Comparison of ENCODE assay signal across 9 cellular contexts in the genomic region with DNA sequence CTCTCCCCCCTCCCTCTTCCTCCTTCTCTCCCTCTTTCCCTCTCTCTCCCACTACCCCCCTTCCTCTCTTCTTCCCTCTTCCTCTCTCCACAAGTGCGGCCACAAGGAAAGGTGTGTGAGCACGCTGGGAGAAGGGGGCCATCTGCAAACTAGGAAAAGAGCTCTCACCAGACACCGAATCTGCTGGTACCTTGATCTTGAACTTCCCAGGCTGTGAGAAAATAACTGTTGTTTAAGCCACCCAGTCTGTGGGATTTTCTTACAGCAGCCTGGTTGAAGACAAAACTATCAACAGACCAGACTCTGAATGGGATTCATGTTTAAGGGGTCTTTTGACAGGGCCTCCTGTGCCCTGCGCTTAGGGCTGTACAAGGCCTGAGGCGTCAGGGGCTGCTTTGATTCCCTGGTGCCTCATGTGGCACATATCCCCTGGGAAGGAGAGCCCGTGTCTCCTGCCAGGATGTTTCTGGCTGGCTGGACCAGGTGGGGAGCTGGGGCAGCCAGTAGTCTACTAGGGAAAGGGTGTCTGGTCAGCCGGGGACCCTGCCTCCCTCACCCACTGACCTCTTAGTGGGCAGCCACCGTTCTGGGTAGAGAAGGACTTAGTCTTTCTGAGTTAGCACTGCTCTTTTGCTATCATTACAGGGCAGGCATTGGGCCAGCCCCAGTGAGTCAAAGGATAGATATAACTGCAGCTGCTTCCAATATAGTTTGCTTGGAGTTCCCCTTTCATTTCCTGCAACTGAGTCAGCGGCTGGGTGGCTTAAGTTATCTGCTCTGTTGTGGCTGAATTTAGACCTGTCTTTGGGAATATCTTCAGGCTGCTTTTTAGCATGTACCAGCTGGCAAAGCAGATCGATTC. TPM values are rescaled to one million over a fixed set of nuclear protein-coding genes. Genes with fewer than 3 reads are reported as not detected.
DNase-seq lines count a peak whose midpoint lies in the region; ATAC-seq, FAIRE-seq and TF ChIP-seq lines count a peak whose summit lies in the region.
"Had no signal": no experiment of that assay in that cellular context is flagged by ENCODE, and none has a peak within 500 bp of the region (broad histone marks: within the 10 kb centered on the region; RNA-seq: fewer than 3 reads in every experiment).

No MANE protein-coding gene starts in this region.

- TF ChIP-seq RAD21 in A549 (conservative IDR thresholded peaks at IDR 0.05 in 1 of 2, IDR thresholded peaks at IDR 0.05 in 1 of 2) = no peak

- no peaks in the 10 kb centered on the region for H3K27me3 Mint-ChIP-seq in stimulated activated naive CD8-positive, alpha-beta T cell treated with anti-CD3 and anti-CD28 coated beads, Interleukin-15, amount 100 ng/mL, for 72 hours
- H3K27me3 Mint-ChIP-seq: central memory CD8-positive, alpha-beta T cell had no signal

- no peak for TF ChIP-seq EP300 in A549 (IDR thresholded peaks at IDR 0.05)

- 30% methylated on average over 6 of the region's 10 CpGs for WGBS in A549 (ENCODE audit: missing lambda C conversion rate)
- WGBS in right lobe of liver (ENCODE audit: insufficient coverage, low coverage, low lambda C conversion rate, missing lambda C conversion rate) = 63% methylated on average over 4 of the region's 10 CpGs

- H3K9me3 Mint-ChIP-seq in stimulated activated naive CD8-positive, alpha-beta T cell treated with anti-CD3 and anti-CD28 coated beads, Interleukin-15, amount 100 ng/mL, for 72 hours = peaks cover 0 to 7% of the 10 kb centered on the region in 2 donors
- H3K9me3 Mint-ChIP-seq: central memory CD8-positive, alpha-beta T cell had no signal

- H3K9me3 ChIP-seq in A549 (no peaks in the 10 kb centered on the region), right lobe of liver (no peaks in the 10 kb centered on the region)

- no peak overlapping the region for H3K27ac Mint-ChIP-seq in stimulated activated naive CD8-positive, alpha-beta T cell treated with anti-CD3 and anti-CD28 coated beads, Interleukin-15, amount 100 ng/mL, for 72 hours

- H3K27ac ChIP-seq in A549 (peak overlapping the region; percentile 61 to 80; a peak in 5 of 6 replicates), right lobe of liver (peak overlapping the region in 2 of 3 donors; percentile 3 to 75)

- no peak for FAIRE-seq in A549 (lab: Jason Lieb, UNC)

- TF ChIP-seq POLR2A in A549 (IDR thresholded peaks at IDR 0.05; ENCODE audit: low read length) (no peak), right lobe of liver (IDR thresholded peaks at IDR 0.05) (no peak)

- TF ChIP-seq CTCF in A549 (IDR thresholded peaks at IDR 0.05) (no peak), right lobe of liver (IDR thresholded peaks at IDR 0.05) (no peak)

- POLR2A ChIA-PET in A549 (lab: Yijun Ruan, JAX) = no interaction called here

- CTCF ChIA-PET in A549 (lab: Yijun Ruan, JAX) = interaction anchor here (1.0 kb wide), 1 partner anchor 20 kb away, joined by 3 read pairs; no protein-coding TSS in a partner anchor

- H3K4me1 Mint-ChIP-seq in stimulated activated naive CD8-positive, alpha-beta T cell treated with anti-CD3 and anti-CD28 coated beads, Interleukin-15, amount 100 ng/mL, for 72 hours = peaks cover 54% of the 10 kb centered on the region

- H3K4me3 ChIP-seq in A549 (no peak overlapping the region), right lobe of liver (no peak overlapping the region)

- no peak for DNase-seq in A549 (ENCODE audit: low read depth in 1 of 2, low spot score in 1 of 2)
- DNase-seq in M059J (ENCODE audit: low read depth) = peak; percentile 93
- peak; percentile 89 for DNase-seq in astrocyte of the hippocampus (ENCODE audit: low read depth, low spot score)
- DNase-seq in right lobe of liver = peak in 1 of 3 donors; percentile 70
- DNase-seq in stimulated activated naive CD8-positive, alpha-beta T cell treated with anti-CD3 and anti-CD28 coated beads, Interleukin-15, amount 100 ng/mL, for 72 hours = peak in 1 of 2 donors; percentile 38
- DNase-seq in NCI-H146 (lab: John Stamatoyannopoulos, UW) = no peak
- no peak for DNase-seq in KG1 (lab: John Stamatoyannopoulos, UW)

- H3K27me3 ChIP-seq in right lobe of liver = no peaks in the 10 kb centered on the region

- H3K36me3 ChIP-seq in right lobe of liver = no peaks in the 10 kb centered on the region

- H3K4me2 ChIP-seq in A549 = peak overlapping the region; percentile 70

- H3K4me3 Mint-ChIP-seq in stimulated activated naive CD8-positive, alpha-beta T cell treated with anti-CD3 and anti-CD28 coated beads, Interleukin-15, amount 100 ng/mL, for 72 hours = peak overlapping the region; percentile 17 to 54
- H3K4me3 Mint-ChIP-seq: central memory CD8-positive, alpha-beta T cell had no signal

- intact Hi-C loops in right lobe of liver (cut with DNase I) = no loop called here

- ATAC-seq in A549 (peak; percentile 70 to 77), GM19025 (IDR thresholded peaks at IDR 0.05; ENCODE audit: low read depth, unreplicated experiment) (peak; percentile 58), right lobe of liver (peak; percentile 18 to 70 (median 52))
- ATAC-seq in stimulated activated naive CD8-positive, alpha-beta T cell treated with anti-CD3 and anti-CD28 coated beads, Interleukin-15, amount 100 ng/mL, for 72 hours = peak; percentile 91

- H3K4me1 ChIP-seq in A549 (peaks cover 53% of the 10 kb centered on the region), right lobe of liver (peaks cover 0 to 24% (median 14%) of the 10 kb centered on the region in 4 donors)

TF ChIP-seq in A549, 52 proteins besides CTCF, POLR2A, EP300 and RAD21:
- TF ChIP-seq TP53 (CRISPR knock-in tag; IDR thresholded peaks at IDR 0.05) = no peak
- TF ChIP-seq, protein P1, sequence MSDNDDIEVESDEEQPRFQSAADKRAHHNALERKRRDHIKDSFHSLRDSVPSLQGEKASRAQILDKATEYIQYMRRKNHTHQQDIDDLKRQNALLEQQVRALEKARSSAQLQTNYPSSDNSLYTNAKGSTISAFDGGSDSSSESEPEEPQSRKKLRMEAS (IDR thresholded peaks at IDR 0.05) = 0 out of 2 replicates have a peak, but pooled peaks have one; percentile 17
TF ChIP-seq in A549: peak in this region for 1.

RNA-seq across cellular contexts. Expression of a gene that starts 6.2 kb away (rescaled TPM):
- polyA plus RNA-seq in A549 (2011; rRNA removed) = 13.3 and 14.8 TPM in 2 replicates
- 4.5 and 5.7 TPM in 2 replicates for polyA plus RNA-seq in A549 (2012; cell fraction: cytosol; rRNA removed)
- polyA plus RNA-seq in A549 (2012; cell fraction: nucleus; rRNA removed) = 3.6 and 4.5 TPM in 2 replicates
- 11.0 to 12.2 TPM (median 11.2 TPM) in 3 replicates for polyA plus RNA-seq in A549 (2017; fragmentation: RNase III; extraction: RNeasy Plus Mini Kit Qiagen cat#74134 plus additional on column Dnase treatment)
- polyA minus RNA-seq in A549 (2011; rRNA and poly(A)+ RNA removed) = 18.3 and 21.7 TPM in 2 replicates
- total RNA-seq in M059J (2014; rRNA removed; shearing (Covaris generic)) = 47.8 and 49.8 TPM in 2 replicates
- total RNA-seq in right lobe of liver = 10 to 100 TPM in 5 of 6 experiments, 1 to 10 TPM in 1; 9.3 to 20.4 (median 13.7) TPM

Comparison
In these comparisons a context has a peak if more than half of its experiments do, and no peak if none do; other contexts are left out.
1. DNase-seq: peak in M059J (single experiment) and astrocyte of the hippocampus (single experiment); none in A549 (0 of 2), NCI-H146 (single experiment) and KG1 (single experiment).
2. Peak in every context shown above with its lines, with median percentiles within 50 percentile points of each other: ATAC-seq.